Comparison of ENCODE assay signal across 1 cellular context in the genomic region with DNA sequence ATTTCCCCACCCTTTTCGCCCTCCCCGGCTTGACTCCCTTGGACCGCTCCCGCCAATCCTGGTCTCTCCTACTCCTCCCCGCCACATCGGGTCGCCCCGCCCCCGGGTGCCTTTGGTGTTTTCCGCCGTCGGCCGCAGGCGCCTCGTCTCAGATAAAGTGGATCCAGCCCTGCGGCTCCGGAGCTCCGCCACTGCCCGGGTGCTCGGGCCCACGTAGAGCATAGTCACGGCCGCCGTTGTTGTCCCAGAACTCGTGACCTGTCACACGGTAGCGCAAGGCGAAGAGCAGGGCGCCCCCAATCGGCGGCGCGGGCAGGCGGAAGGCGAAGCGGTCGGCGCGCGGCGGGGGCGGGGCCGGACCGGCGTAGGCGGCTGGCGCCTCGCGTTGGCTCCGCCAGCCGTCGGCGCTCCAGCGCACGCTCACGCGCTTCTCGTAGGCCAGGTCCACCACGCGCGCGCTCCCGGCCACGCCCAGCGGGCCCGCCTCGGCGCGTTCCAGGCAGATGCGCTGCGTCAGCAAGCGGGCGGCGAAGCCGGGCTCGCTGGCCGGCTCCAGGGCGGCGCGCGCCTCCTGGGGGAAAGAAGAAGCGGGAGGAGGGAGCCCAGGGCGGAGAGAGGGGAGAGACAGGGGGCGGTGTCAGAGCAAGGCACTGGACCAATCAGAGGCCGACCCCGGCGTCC.
A peak's percentile ranks its signal among the peaks of the same experiment; 100 is the strongest.
TF ChIP-seq lines count a peak whose summit lies in the region.

No MANE protein-coding gene starts in this region.

TF ChIP-seq in H1, 55 proteins besides CTCF, POLR2A, EP300 and RAD21:
- TF ChIP-seq FOSL1 (IDR thresholded peaks at IDR 0.05; ENCODE audit: insufficient read depth, low read depth, low read length) (peak; percentile 54; the same call in 1 of the 2 replicates), TEAD4 (IDR thresholded peaks at IDR 0.05; ENCODE audit: low read depth, low read length) (no peak), TAF7 (optimal IDR thresholded peaks at IDR 0.05; ENCODE audit: borderline replicate concordance, low read depth, low read length) (peak; percentile 37), BRCA1 (IDR thresholded peaks at IDR 0.05; ENCODE audit: low read depth, low read length) (no peak), SIN3A (conservative IDR thresholded peaks at IDR 0.05 in 1 of 2, IDR thresholded peaks at IDR 0.05 in 1 of 2; ENCODE audit: low read depth in 1 of 2, low read length in 2 of 2) (peak in 1 of 2 experiments; percentile 71; a peak in 2 of 4 replicates), CEBPB (IDR thresholded peaks at IDR 0.05; ENCODE audit: low read depth, low read length) (no peak), CREB1 (IDR thresholded peaks at IDR 0.05) (peak; percentile 69), POU5F1 (IDR thresholded peaks at IDR 0.05; ENCODE audit: low read depth, low read length) (no peak), TAF1 (IDR thresholded peaks at IDR 0.05; ENCODE audit: low read depth, low read length) (no peak), ASH2L (IDR thresholded peaks at IDR 0.05; ENCODE audit: low read length) (no peak), BCL11A (IDR thresholded peaks at IDR 0.05; ENCODE audit: low read depth in 2 of 2, low read length in 2 of 2) (no peak), PHF8 (conservative IDR thresholded peaks at IDR 0.05; ENCODE audit: low read depth, low read length) (peak; percentile 17; the same call in 1 of the 2 replicates), TBP (IDR thresholded peaks at IDR 0.05; ENCODE audit: low read depth, low read length) (no peak), KDM4A (IDR thresholded peaks at IDR 0.05; ENCODE audit: low read depth, low read length, severe bottlenecking) (peak; percentile 51), POLR2AphosphoS5 (IDR thresholded peaks at IDR 0.05; ENCODE audit: low read depth, low read length) (no peak), JUN (IDR thresholded peaks at IDR 0.05; ENCODE audit: low read depth, low read length) (no peak), YY1 (IDR thresholded peaks at IDR 0.05; ENCODE audit: low read depth, low read length) (no peak), SP1 (IDR thresholded peaks at IDR 0.05; ENCODE audit: low read depth, low read length) (0 out of 2 replicates have a peak, but pooled peaks have one; percentile 13), BACH1 (IDR thresholded peaks at IDR 0.05; ENCODE audit: low read length) (peak; percentile 71; the same call in 1 of the 2 replicates), TCF12 (IDR thresholded peaks at IDR 0.05; ENCODE audit: low read depth, low read length) (0 out of 2 replicates have a peak, but pooled peaks have one; percentile 8), RNF2 (IDR thresholded peaks at IDR 0.05; ENCODE audit: borderline replicate concordance, low read depth, low read length, missing control alignments, poor library complexity, severe bottlenecking) (no peak), HDAC2 (IDR thresholded peaks at IDR 0.05; ENCODE audit: borderline replicate concordance in 1 of 2, low read depth in 2 of 2, low read length in 2 of 2) (peak in 1 of 2 experiments; percentile 59; a peak in 2 of 4 replicates), SP2 (IDR thresholded peaks at IDR 0.05; ENCODE audit: low read length) (no peak), EGR1 (IDR thresholded peaks at IDR 0.05; ENCODE audit: borderline replicate concordance, low read depth, low read length) (peak; percentile 90), SP4 (IDR thresholded peaks at IDR 0.05; ENCODE audit: low read length) (no peak), NANOG (IDR thresholded peaks at IDR 0.05; ENCODE audit: insufficient read depth, low read depth, low read length, poor library complexity, severe bottlenecking) (no peak), CHD1 (IDR thresholded peaks at IDR 0.05; ENCODE audit: low read depth, low read length) (no peak), CBX5 (IDR thresholded peaks at IDR 0.05; ENCODE audit: low read depth, low read length) (no peak), MAFK (IDR thresholded peaks at IDR 0.05; ENCODE audit: low read depth, low read length) (peak; percentile 60; the same call in 1 of the 2 replicates), EZH2 (IDR thresholded peaks at IDR 0.05; ENCODE audit: low read depth, low read length, severe bottlenecking) (no peak)
- TF ChIP-seq, protein P1, sequence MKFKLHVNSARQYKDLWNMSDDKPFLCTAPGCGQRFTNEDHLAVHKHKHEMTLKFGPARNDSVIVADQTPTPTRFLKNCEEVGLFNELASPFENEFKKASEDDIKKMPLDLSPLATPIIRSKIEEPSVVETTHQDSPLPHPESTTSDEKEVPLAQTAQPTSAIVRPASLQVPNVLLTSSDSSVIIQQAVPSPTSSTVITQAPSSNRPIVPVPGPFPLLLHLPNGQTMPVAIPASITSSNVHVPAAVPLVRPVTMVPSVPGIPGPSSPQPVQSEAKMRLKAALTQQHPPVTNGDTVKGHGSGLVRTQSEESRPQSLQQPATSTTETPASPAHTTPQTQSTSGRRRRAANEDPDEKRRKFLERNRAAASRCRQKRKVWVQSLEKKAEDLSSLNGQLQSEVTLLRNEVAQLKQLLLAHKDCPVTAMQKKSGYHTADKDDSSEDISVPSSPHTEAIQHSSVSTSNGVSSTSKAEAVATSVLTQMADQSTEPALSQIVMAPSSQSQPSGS (IDR thresholded peaks at IDR 0.05; ENCODE audit: low read length): no peak
- TF ChIP-seq, protein P2, sequence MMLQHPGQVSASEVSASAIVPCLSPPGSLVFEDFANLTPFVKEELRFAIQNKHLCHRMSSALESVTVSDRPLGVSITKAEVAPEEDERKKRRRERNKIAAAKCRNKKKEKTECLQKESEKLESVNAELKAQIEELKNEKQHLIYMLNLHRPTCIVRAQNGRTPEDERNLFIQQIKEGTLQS (IDR thresholded peaks at IDR 0.05; ENCODE audit: insufficient read depth, low read depth, low read length): 0 out of 2 replicates have a peak, but pooled peaks have one; percentile 28
- TF ChIP-seq, protein P3, sequence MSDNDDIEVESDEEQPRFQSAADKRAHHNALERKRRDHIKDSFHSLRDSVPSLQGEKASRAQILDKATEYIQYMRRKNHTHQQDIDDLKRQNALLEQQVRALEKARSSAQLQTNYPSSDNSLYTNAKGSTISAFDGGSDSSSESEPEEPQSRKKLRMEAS (IDR thresholded peaks at IDR 0.05): peak; percentile 75
- TF ChIP-seq, protein P4, sequence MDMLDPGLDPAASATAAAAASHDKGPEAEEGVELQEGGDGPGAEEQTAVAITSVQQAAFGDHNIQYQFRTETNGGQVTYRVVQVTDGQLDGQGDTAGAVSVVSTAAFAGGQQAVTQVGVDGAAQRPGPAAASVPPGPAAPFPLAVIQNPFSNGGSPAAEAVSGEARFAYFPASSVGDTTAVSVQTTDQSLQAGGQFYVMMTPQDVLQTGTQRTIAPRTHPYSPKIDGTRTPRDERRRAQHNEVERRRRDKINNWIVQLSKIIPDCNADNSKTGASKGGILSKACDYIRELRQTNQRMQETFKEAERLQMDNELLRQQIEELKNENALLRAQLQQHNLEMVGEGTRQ (IDR thresholded peaks at IDR 0.05; ENCODE audit: low read length): peak; percentile 47; the same call in 1 of the 2 replicates
